In genomic region chr2:138059967-138060635, GRCh38 we compare ENCODE assay signal across 10 cellular contexts.
DNase-seq lines count a peak whose midpoint lies in the region; ATAC-seq, FAIRE-seq and TF ChIP-seq lines count a peak whose summit lies in the region.
"Had no signal": no experiment of that assay in that cellular context is flagged by ENCODE, and none has a peak within 500 bp of the region (broad histone marks: within the 10 kb centered on the region; RNA-seq: fewer than 3 reads in every experiment).

No MANE protein-coding gene starts in this region.

- DNase-seq in GM03348 (ENCODE audit: low spot score) = peak; percentile 39
- DNase-seq in NCI-H2227 (lab: John Stamatoyannopoulos, UW; ENCODE audit: unreplicated experiment) = peak; percentile 28
- peak; percentile 96 for DNase-seq in bronchial epithelial cell (ENCODE audit: low read depth)
- DNase-seq in ovary = peak; percentile 27 to 79 (median 57)
- no peak for DNase-seq in NCI-H2171 treated with DMSO at 0.1 percent for 48 hours (lab: John Stamatoyannopoulos, UW)
- DNase-seq in stimulated activated CD4-positive, alpha-beta T cell treated with anti-CD3 and anti-CD28 coated beads, Interleukin-12 subunit alpha, Interleukin-12 subunit beta, amount 100 ng/mL, for 4 hours = no peak
- no peak for DNase-seq in occipital lobe (lab: John Stamatoyannopoulos, UW)
- DNase-seq: activated CD4-positive, alpha-beta T cell treated with anti-CD3 and anti-CD28 coated beads for 4 hours had no signal

- FAIRE-seq in bronchial epithelial cell (lab: Jason Lieb, UNC) = peak; percentile 89

- no peaks in the 10 kb centered on the region for H3K27me3 ChIP-seq in bronchial epithelial cell (ENCODE audit: control insufficient read depth, insufficient read depth, low read length)
- no peaks in the 10 kb centered on the region for H3K27me3 ChIP-seq in ovary

- H3K27ac ChIP-seq in ovary = no peak overlapping the region

- TF ChIP-seq CTCF in bronchial epithelial cell (IDR thresholded peaks at IDR 0.05; ENCODE audit: insufficient read depth, low read length, severe bottlenecking) (no peak), ovary (IDR thresholded peaks at IDR 0.05) (no peak)

- H3K36me3 ChIP-seq in bronchial epithelial cell (ENCODE audit: control insufficient read depth, insufficient read depth, low read length) (no peaks in the 10 kb centered on the region), ovary (no peaks in the 10 kb centered on the region)

- no peak for TF ChIP-seq EP300 in ovary (IDR thresholded peaks at IDR 0.05)

- H3K4me3 ChIP-seq in bronchial epithelial cell (ENCODE audit: low read depth, low read length) (no peak overlapping the region), ovary (no peak overlapping the region)
- H3K4me3 ChIP-seq: smooth muscle cell had no signal

- peaks cover 2% of the 10 kb centered on the region for H3K4me1 ChIP-seq in ovary (ENCODE audit: insufficient read depth)

- ATAC-seq in GM19023 (IDR thresholded peaks at IDR 0.05; ENCODE audit: unreplicated experiment) = no peak

- H3K9me3 ChIP-seq in ovary = no peaks in the 10 kb centered on the region

- intact Hi-C loops in ovary (cut with DNase I) = no loop called here

- no peak for TF ChIP-seq POLR2A in ovary (IDR thresholded peaks at IDR 0.05)

- whole genome bisulfite sequencing in ovary, 3 donors = 26 to 42% (median 29%) methylated on average over 2 of the region's 2 CpGs

Comparison
In these comparisons a context has a peak if more than half of its experiments do, and no peak if none do; other contexts are left out.
1. DNase-seq: peak in GM03348 (single experiment), NCI-H2227 (single experiment), bronchial epithelial cell (single experiment) and ovary (5 of 5); none in NCI-H2171 treated with DMSO at 0.1 percent for 48 hours (single experiment), stimulated activated CD4-positive, alpha-beta T cell treated with anti-CD3 and anti-CD28 coated beads, Interleukin-12 subunit alpha, Interleukin-12 subunit beta, amount 100 ng/mL, for 4 hours (single experiment) and occipital lobe (single experiment).